In genomic region chr7:11551470-11551869, GRCh38 we compare ENCODE assay signal across 8 cellular contexts.
"Had no signal": no experiment of that assay in that cellular context is flagged by ENCODE, and none has a peak within 500 bp of the region (broad histone marks: within the 10 kb centered on the region; RNA-seq: fewer than 3 reads in every experiment).

No MANE protein-coding gene starts in this region.

- H3K9ac ChIP-seq: GM23248 had no signal

- DNase-seq: GM23248, GOT3, H9, HCEC 1CT, IMR-90, KG1 had no signal

- FAIRE-seq: HTR-8/SVneo, K562 had no signal

- H3K27ac ChIP-seq: GM23248 had no signal

- H3K4me3 ChIP-seq: GM23248, K562 had no signal

- H2AFZ ChIP-seq: GM23248 had no signal

- ATAC-seq: K562 had no signal
